22 cellular contexts compared by ENCODE assay signal in genomic region chr9:129005336-129005997, GRCh38. TPM values are rescaled to one million over a fixed set of nuclear protein-coding genes. Genes with fewer than 3 reads are reported as not detected.
A peak's percentile ranks its signal among the peaks of the same experiment; 100 is the strongest.
DNase-seq lines count a peak whose midpoint lies in the region; ATAC-seq and TF ChIP-seq lines count a peak whose summit lies in the region.
"Had no signal": no experiment of that assay in that cellular context is flagged by ENCODE, and none has a peak within 500 bp of the region (broad histone marks: within the 10 kb centered on the region; RNA-seq: fewer than 3 reads in every experiment).

No MANE protein-coding gene starts in this region.

- no peaks in the 10 kb centered on the region for H3K27me3 ChIP-seq in hepatocyte
- H3K27me3 ChIP-seq: BLaER1, heart right ventricle, upper lobe of left lung had no signal

- no peaks in the 10 kb centered on the region for H3K9me2 ChIP-seq in hepatocyte (replicated peaks; ENCODE audit: insufficient read depth)

- no peak for ATAC-seq in activated T-helper 17 cell treated with anti-CD3 and anti-CD28 coated beads, Interleukin-2, amount 50 U/mL, for 72 hours (replicated peaks)
- no peak for ATAC-seq in stimulated activated effector memory CD8-positive, alpha-beta T cell treated with anti-CD3 and anti-CD28 coated beads, Interleukin-12 subunit alpha, Interleukin-12 subunit beta, amount 100 ng/mL, for 72 hours
- ATAC-seq: effector memory CD8-positive, alpha-beta T cell had no signal

- TF ChIP-seq CTCF in hepatocyte (IDR thresholded peaks at IDR 0.05; ENCODE audit: poor library complexity): no peak

- 89% methylated on average over 10 of the region's 10 CpGs for WGBS in hepatocyte (ENCODE audit: low lambda C conversion rate, missing lambda C conversion rate)

- peaks cover 2% of the 10 kb centered on the region for H3K4me1 Mint-ChIP-seq in activated CD4-positive, alpha-beta T cell treated with anti-CD3 and anti-CD28 coated beads, Interleukin-2, amount 10 ng/mL, durations not matched to agents 24 days and 14 days
- no peaks in the 10 kb centered on the region for H3K4me1 Mint-ChIP-seq in activated CD4-positive, alpha-beta T cell treated with anti-CD3 and anti-CD28 coated beads, Interleukin-2, amount 10 ng/mL, durations not matched to agents 7 days and 5 days
- peaks cover 3% of the 10 kb centered on the region for H3K4me1 Mint-ChIP-seq in activated T-helper 17 cell treated with anti-CD3 and anti-CD28 coated beads, Interleukin-2, amount 50 U/mL, for 72 hours
- H3K4me1 Mint-ChIP-seq in stimulated activated effector memory CD8-positive, alpha-beta T cell treated with anti-CD3 and anti-CD28 coated beads, Interleukin-12 subunit alpha, Interleukin-12 subunit beta, amount 100 ng/mL, for 72 hours: peaks cover 5% of the 10 kb centered on the region
- H3K4me1 Mint-ChIP-seq: activated CD4-positive, alpha-beta memory T cell treated with anti-CD3 and anti-CD28 coated beads, Interleukin-2, amount 10 ng/mL, durations not matched to agents 7 days and 5 days had no signal

- no peak overlapping the region for H2AFZ ChIP-seq in hepatocyte
- H2AFZ ChIP-seq: parathyroid adenoma had no signal

- H4K20me1 ChIP-seq in hepatocyte (ENCODE audit: insufficient read depth, poor library complexity, severe bottlenecking): no peaks in the 10 kb centered on the region

- no peaks in the 10 kb centered on the region for H3K4me1 ChIP-seq in hepatocyte (ENCODE audit: insufficient read depth)
- H3K4me1 ChIP-seq: parathyroid adenoma had no signal

- H3K4me2 ChIP-seq in hepatocyte: no peak overlapping the region
- H3K4me2 ChIP-seq: BLaER1 had no signal

- H3K36me3 Mint-ChIP-seq in activated CD4-positive, alpha-beta T cell treated with anti-CD3 and anti-CD28 coated beads, Interleukin-2, amount 10 ng/mL, durations not matched to agents 24 days and 14 days (ENCODE audit: low read depth): peaks cover 52% of the 10 kb centered on the region
- peaks cover 47% of the 10 kb centered on the region for H3K36me3 Mint-ChIP-seq in activated CD4-positive, alpha-beta T cell treated with anti-CD3 and anti-CD28 coated beads, Interleukin-2, amount 10 ng/mL, durations not matched to agents 7 days and 5 days (ENCODE audit: low read depth)
- peaks cover 75% of the 10 kb centered on the region for H3K36me3 Mint-ChIP-seq in activated T-helper 17 cell treated with anti-CD3 and anti-CD28 coated beads, Interleukin-2, amount 50 U/mL, for 72 hours (ENCODE audit: low read depth)
- peaks cover 76% of the 10 kb centered on the region for H3K36me3 Mint-ChIP-seq in stimulated activated effector memory CD8-positive, alpha-beta T cell treated with anti-CD3 and anti-CD28 coated beads, Interleukin-12 subunit alpha, Interleukin-12 subunit beta, amount 100 ng/mL, for 72 hours

- H3K4me3 Mint-ChIP-seq in activated CD4-positive, alpha-beta T cell treated with anti-CD3 and anti-CD28 coated beads, Interleukin-2, amount 10 ng/mL, durations not matched to agents 24 days and 14 days: no peak overlapping the region
- no peak overlapping the region for H3K4me3 Mint-ChIP-seq in activated CD4-positive, alpha-beta T cell treated with anti-CD3 and anti-CD28 coated beads, Interleukin-2, amount 10 ng/mL, durations not matched to agents 7 days and 5 days
- H3K4me3 Mint-ChIP-seq in activated T-helper 17 cell treated with anti-CD3 and anti-CD28 coated beads, Interleukin-2, amount 50 U/mL, for 72 hours: no peak overlapping the region
- no peak overlapping the region for H3K4me3 Mint-ChIP-seq in stimulated activated effector memory CD8-positive, alpha-beta T cell treated with anti-CD3 and anti-CD28 coated beads, Interleukin-12 subunit alpha, Interleukin-12 subunit beta, amount 100 ng/mL, for 72 hours
- H3K4me3 Mint-ChIP-seq: activated CD4-positive, alpha-beta memory T cell treated with anti-CD3 and anti-CD28 coated beads, Interleukin-2, amount 10 ng/mL, durations not matched to agents 7 days and 5 days; effector memory CD8-positive, alpha-beta T cell; stimulated activated naive CD8-positive, alpha-beta T cell treated with anti-CD3 and anti-CD28 coated beads, Interleukin-15, Interleukin-2, amounts not matched to agents 100 ng/mL and 50 ng/mL, for 24 hours had no signal

- intact Hi-C loops in activated CD4-positive, alpha-beta T cell treated with anti-CD3 and anti-CD28 coated beads, Interleukin-2, amount 10 ng/mL, durations not matched to agents 24 days and 14 days (cut with micrococcal nuclease): no loop called here

- H3K9me3 Mint-ChIP-seq in activated CD4-positive, alpha-beta T cell treated with anti-CD3 and anti-CD28 coated beads, Interleukin-2, amount 10 ng/mL, durations not matched to agents 24 days and 14 days: no peaks in the 10 kb centered on the region
- no peaks in the 10 kb centered on the region for H3K9me3 Mint-ChIP-seq in activated CD4-positive, alpha-beta T cell treated with anti-CD3 and anti-CD28 coated beads, Interleukin-2, amount 10 ng/mL, durations not matched to agents 7 days and 5 days
- H3K9me3 Mint-ChIP-seq in activated T-helper 17 cell treated with anti-CD3 and anti-CD28 coated beads, Interleukin-2, amount 50 U/mL, for 72 hours: no peaks in the 10 kb centered on the region
- no peaks in the 10 kb centered on the region for H3K9me3 Mint-ChIP-seq in stimulated activated effector memory CD8-positive, alpha-beta T cell treated with anti-CD3 and anti-CD28 coated beads, Interleukin-12 subunit alpha, Interleukin-12 subunit beta, amount 100 ng/mL, for 72 hours
- H3K9me3 Mint-ChIP-seq: activated CD4-positive, alpha-beta memory T cell treated with anti-CD3 and anti-CD28 coated beads, Interleukin-2, amount 10 ng/mL, durations not matched to agents 7 days and 5 days; effector memory CD8-positive, alpha-beta T cell; stimulated activated naive CD8-positive, alpha-beta T cell treated with anti-CD3 and anti-CD28 coated beads, Interleukin-15, Interleukin-2, amounts not matched to agents 100 ng/mL and 50 ng/mL, for 24 hours had no signal

- no peaks in the 10 kb centered on the region for H3K36me3 ChIP-seq in hepatocyte (replicated peaks; ENCODE audit: insufficient read depth, low read depth)

- no peaks in the 10 kb centered on the region for H3K79me2 ChIP-seq in hepatocyte
- H3K79me2 ChIP-seq: parathyroid adenoma had no signal

- no peak overlapping the region for H3K27ac ChIP-seq in hepatocyte
- H3K27ac ChIP-seq: BLaER1, parathyroid adenoma, upper lobe of left lung had no signal

- no peaks in the 10 kb centered on the region for H3K9me3 ChIP-seq in hepatocyte (ENCODE audit: low read depth)
- H3K9me3 ChIP-seq: BLaER1, heart right ventricle, upper lobe of left lung had no signal

- no peak for DNase-seq in activated CD4-positive, alpha-beta T cell treated with anti-CD3 and anti-CD28 coated beads, Interleukin-2, amount 10 ng/mL, durations not matched to agents 24 days and 14 days
- no peak for DNase-seq in activated CD4-positive, alpha-beta T cell treated with anti-CD3 and anti-CD28 coated beads, Interleukin-2, amount 10 ng/mL, durations not matched to agents 7 days and 5 days
- DNase-seq in hepatocyte (ENCODE audit: low spot score): peak; percentile 2
- no peak for DNase-seq in stimulated activated effector memory CD8-positive, alpha-beta T cell treated with anti-CD3 and anti-CD28 coated beads, Interleukin-12 subunit alpha, Interleukin-12 subunit beta, amount 100 ng/mL, for 72 hours (ENCODE audit: low spot score in 2 of 2)
- no peak for DNase-seq in SK-N-DZ (ENCODE audit: low spot score)
- no peak for DNase-seq in NCI-H2029 treated with DMSO at 0.1 percent for 48 hours (lab: John Stamatoyannopoulos, UW)
- DNase-seq in DMS53 treated with DMSO at 0.1 percent for 48 hours (lab: John Stamatoyannopoulos, UW; ENCODE audit: unreplicated experiment): no peak
- DNase-seq: activated CD4-positive, alpha-beta memory T cell treated with anti-CD3 and anti-CD28 coated beads, Interleukin-2, amount 10 ng/mL, durations not matched to agents 7 days and 5 days; effector memory CD8-positive, alpha-beta T cell; heart right ventricle; NCI-H1105 treated with DMSO at 0.1 percent for 48 hours; NCI-H2171 treated with DMSO at 0.1 percent for 48 hours; NCI-H526 treated with DMSO at 0.1 percent for 48 hours; SHP77; stimulated activated CD4-positive, alpha-beta T cell treated with anti-CD3 and anti-CD28 coated beads, Interleukin-1b, Interleukin-23, amount 100 ng/mL, for 48 hours; T-helper 1 cell had no signal

- CTCF ChIA-PET in activated CD4-positive, alpha-beta T cell treated with anti-CD3 and anti-CD28 coated beads, Interleukin-2, amount 10 ng/mL, durations not matched to agents 7 days and 5 days (lab: Charles Lee): interaction anchor here (0.6 to 1.9 kb wide), 4 partner anchors 9 to 142 kb away, joined by 3 to 6 read pairs (median 4); no protein-coding TSS in a partner anchor

- POLR2A ChIA-PET in activated CD4-positive, alpha-beta T cell treated with anti-CD3 and anti-CD28 coated beads, Interleukin-2, amount 10 ng/mL, durations not matched to agents 7 days and 5 days (lab: Charles Lee): no interaction called here

- no peak overlapping the region for H3K4me3 ChIP-seq in hepatocyte
- H3K4me3 ChIP-seq: BLaER1, heart right ventricle, lung, upper lobe of left lung had no signal

- peak overlapping the region; percentile 56 for H3K27ac Mint-ChIP-seq in activated CD4-positive, alpha-beta T cell treated with anti-CD3 and anti-CD28 coated beads, Interleukin-2, amount 10 ng/mL, durations not matched to agents 24 days and 14 days
- no peak overlapping the region for H3K27ac Mint-ChIP-seq in activated CD4-positive, alpha-beta T cell treated with anti-CD3 and anti-CD28 coated beads, Interleukin-2, amount 10 ng/mL, durations not matched to agents 7 days and 5 days
- peak overlapping the region; percentile 47 for H3K27ac Mint-ChIP-seq in activated T-helper 17 cell treated with anti-CD3 and anti-CD28 coated beads, Interleukin-2, amount 50 U/mL, for 72 hours
- peak overlapping the region; percentile 77 for H3K27ac Mint-ChIP-seq in stimulated activated effector memory CD8-positive, alpha-beta T cell treated with anti-CD3 and anti-CD28 coated beads, Interleukin-12 subunit alpha, Interleukin-12 subunit beta, amount 100 ng/mL, for 72 hours
- H3K27ac Mint-ChIP-seq: activated CD4-positive, alpha-beta memory T cell treated with anti-CD3 and anti-CD28 coated beads, Interleukin-2, amount 10 ng/mL, durations not matched to agents 7 days and 5 days had no signal

- no peaks in the 10 kb centered on the region for H3K27me3 Mint-ChIP-seq in activated CD4-positive, alpha-beta T cell treated with anti-CD3 and anti-CD28 coated beads, Interleukin-2, amount 10 ng/mL, durations not matched to agents 24 days and 14 days
- no peaks in the 10 kb centered on the region for H3K27me3 Mint-ChIP-seq in activated CD4-positive, alpha-beta T cell treated with anti-CD3 and anti-CD28 coated beads, Interleukin-2, amount 10 ng/mL, durations not matched to agents 7 days and 5 days
- H3K27me3 Mint-ChIP-seq in activated T-helper 17 cell treated with anti-CD3 and anti-CD28 coated beads, Interleukin-2, amount 50 U/mL, for 72 hours: no peaks in the 10 kb centered on the region
- H3K27me3 Mint-ChIP-seq: activated CD4-positive, alpha-beta memory T cell treated with anti-CD3 and anti-CD28 coated beads, Interleukin-2, amount 10 ng/mL, durations not matched to agents 7 days and 5 days; effector memory CD8-positive, alpha-beta T cell; stimulated activated naive CD8-positive, alpha-beta T cell treated with anti-CD3 and anti-CD28 coated beads, Interleukin-15, Interleukin-2, amounts not matched to agents 100 ng/mL and 50 ng/mL, for 24 hours had no signal

RNA-seq across cellular contexts. Expression of gene SH3GLB2, which starts 22.7 kb away (rescaled TPM):
- total RNA-seq in activated CD4-positive, alpha-beta T cell treated with anti-CD3 and anti-CD28 coated beads, Interleukin-2, amount 10 ng/mL, durations not matched to agents 24 days and 14 days: 69.6 and 73.9 TPM in 2 replicates
- total RNA-seq in activated CD4-positive, alpha-beta T cell treated with anti-CD3 and anti-CD28 coated beads, Interleukin-2, amount 10 ng/mL, durations not matched to agents 7 days and 5 days: 100 to 1,000 TPM; 111 to 124 TPM
- 10 to 100 TPM; 57.7 to 76.0 TPM for total RNA-seq in activated T-helper 17 cell treated with anti-CD3 and anti-CD28 coated beads, Interleukin-2, amount 50 U/mL, for 72 hours
- 68.3 and 85.4 TPM in 2 replicates for total RNA-seq in hepatocyte
- 124 and 189 TPM in 2 replicates for polyA plus RNA-seq in hepatocyte
- polyA plus RNA-seq in SK-N-DZ (2014; cell fraction: cytosol; rRNA removed): 92.3 and 111 TPM in 2 replicates
- polyA plus RNA-seq in SK-N-DZ (2014; cell fraction: nucleus; rRNA removed): 585 and 610 TPM in 2 replicates

RNA-seq across cellular contexts. Expression of gene MIGA2, which starts 31.0 kb away (rescaled TPM):
- total RNA-seq in activated CD4-positive, alpha-beta T cell treated with anti-CD3 and anti-CD28 coated beads, Interleukin-2, amount 10 ng/mL, durations not matched to agents 24 days and 14 days: 43.3 and 44.3 TPM in 2 replicates
- total RNA-seq in activated CD4-positive, alpha-beta T cell treated with anti-CD3 and anti-CD28 coated beads, Interleukin-2, amount 10 ng/mL, durations not matched to agents 7 days and 5 days: 10 to 100 TPM; 33.8 to 43.1 TPM
- total RNA-seq in activated T-helper 17 cell treated with anti-CD3 and anti-CD28 coated beads, Interleukin-2, amount 50 U/mL, for 72 hours: 10 to 100 TPM; 23.8 to 35.0 TPM
- total RNA-seq in hepatocyte: 16.8 and 29.5 TPM in 2 replicates
- 23.4 and 33.3 TPM in 2 replicates for polyA plus RNA-seq in hepatocyte
- 23.2 and 35.4 TPM in 2 replicates for polyA plus RNA-seq in SK-N-DZ (2014; cell fraction: cytosol; rRNA removed)
- polyA plus RNA-seq in SK-N-DZ (2014; cell fraction: nucleus; rRNA removed): 214 and 304 TPM in 2 replicates

RNA-seq across cellular contexts. Expression of gene NUP188, which starts 58.0 kb away (rescaled TPM):
- total RNA-seq in activated CD4-positive, alpha-beta T cell treated with anti-CD3 and anti-CD28 coated beads, Interleukin-2, amount 10 ng/mL, durations not matched to agents 24 days and 14 days: 162 and 176 TPM in 2 replicates
- 10 to 100 TPM; 87.7 to 87.8 TPM for total RNA-seq in activated CD4-positive, alpha-beta T cell treated with anti-CD3 and anti-CD28 coated beads, Interleukin-2, amount 10 ng/mL, durations not matched to agents 7 days and 5 days
- total RNA-seq in activated T-helper 17 cell treated with anti-CD3 and anti-CD28 coated beads, Interleukin-2, amount 50 U/mL, for 72 hours: 100 to 1,000 TPM; 110 to 115 TPM
- 24.4 and 28.1 TPM in 2 replicates for total RNA-seq in hepatocyte
- polyA plus RNA-seq in hepatocyte: 28.1 and 31.2 TPM in 2 replicates
- polyA plus RNA-seq in SK-N-DZ (2014; cell fraction: cytosol; rRNA removed): 48.6 and 61.0 TPM in 2 replicates
- polyA plus RNA-seq in SK-N-DZ (2014; cell fraction: nucleus; rRNA removed): 70.0 and 146 TPM in 2 replicates

RNA-seq across cellular contexts. Expression of gene DOLK, which starts 58.1 kb away (rescaled TPM):
- total RNA-seq in activated CD4-positive, alpha-beta T cell treated with anti-CD3 and anti-CD28 coated beads, Interleukin-2, amount 10 ng/mL, durations not matched to agents 24 days and 14 days: 15.2 and 15.9 TPM in 2 replicates
- 1 to 10 TPM; 8.4 to 9.2 TPM for total RNA-seq in activated CD4-positive, alpha-beta T cell treated with anti-CD3 and anti-CD28 coated beads, Interleukin-2, amount 10 ng/mL, durations not matched to agents 7 days and 5 days
- total RNA-seq in activated T-helper 17 cell treated with anti-CD3 and anti-CD28 coated beads, Interleukin-2, amount 50 U/mL, for 72 hours: 1 to 10 TPM; 5.3 to 8.5 TPM
- total RNA-seq in hepatocyte: 30.2 and 34.2 TPM in 2 replicates
- polyA plus RNA-seq in hepatocyte: 37.4 and 45.0 TPM in 2 replicates
- 12.6 and 15.4 TPM in 2 replicates for polyA plus RNA-seq in SK-N-DZ (2014; cell fraction: cytosol; rRNA removed)
- 4.0 and 6.7 TPM in 2 replicates for polyA plus RNA-seq in SK-N-DZ (2014; cell fraction: nucleus; rRNA removed)
